ENCODE assay signal across 1 cellular context in the genomic region with DNA sequence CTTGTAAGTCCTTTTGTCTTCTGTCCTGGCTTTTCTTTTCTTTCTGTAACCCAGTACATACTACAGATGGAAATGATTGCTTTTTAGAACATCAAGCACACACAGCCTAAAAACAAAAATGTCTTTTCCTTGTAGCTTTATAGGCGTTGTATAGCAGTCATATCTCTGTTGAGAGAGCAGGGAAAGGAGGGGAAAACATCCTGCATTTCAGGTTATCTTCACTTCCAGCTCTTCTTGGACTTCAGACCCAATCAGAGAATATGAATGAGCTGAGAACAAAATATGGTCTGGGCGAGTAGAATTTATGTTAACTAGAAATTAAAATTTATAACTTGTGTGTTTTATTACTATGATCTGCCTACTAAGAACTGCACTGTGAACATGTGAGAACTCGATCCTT.
TF ChIP-seq lines count a peak whose summit lies in the region.

No MANE protein-coding gene starts in this region.

TF ChIP-seq in HepG2, 621 proteins besides CTCF, POLR2A, EP300 and RAD21:
- TF ChIP-seq ZNF280D (CRISPR knock-in tag; IDR thresholded peaks at IDR 0.05) (no peak), TAF15 (IDR thresholded peaks at IDR 0.05; ENCODE audit: low read depth, low read length, poor library complexity, severe bottlenecking) (no peak), NR2C2 (CRISPR knock-in tag; IDR thresholded peaks at IDR 0.05; ENCODE audit: borderline replicate concordance) (no peak), ZBTB20 (CRISPR knock-in tag; IDR thresholded peaks at IDR 0.05; ENCODE audit: borderline replicate concordance, low read depth) (no peak), JUND (CRISPR knock-in tag; IDR thresholded peaks at IDR 0.05) (no peak), ZNF644 (CRISPR knock-in tag; IDR thresholded peaks at IDR 0.05; ENCODE audit: low read depth) (no peak)
